3 cellular contexts compared by ENCODE assay signal in genomic region chr4:142434519-142435224, GRCh38.
TF ChIP-seq lines count a peak whose summit lies in the region.

No MANE protein-coding gene starts in this region.

TF ChIP-seq in SK-N-SH, 30 proteins besides CTCF, POLR2A, EP300 and RAD21 (continues in another document):
- TF ChIP-seq, protein P1, sequence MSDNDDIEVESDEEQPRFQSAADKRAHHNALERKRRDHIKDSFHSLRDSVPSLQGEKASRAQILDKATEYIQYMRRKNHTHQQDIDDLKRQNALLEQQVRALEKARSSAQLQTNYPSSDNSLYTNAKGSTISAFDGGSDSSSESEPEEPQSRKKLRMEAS (IDR thresholded peaks at IDR 0.05; ENCODE audit: low read depth), result no peak
- TF ChIP-seq, protein P2, sequence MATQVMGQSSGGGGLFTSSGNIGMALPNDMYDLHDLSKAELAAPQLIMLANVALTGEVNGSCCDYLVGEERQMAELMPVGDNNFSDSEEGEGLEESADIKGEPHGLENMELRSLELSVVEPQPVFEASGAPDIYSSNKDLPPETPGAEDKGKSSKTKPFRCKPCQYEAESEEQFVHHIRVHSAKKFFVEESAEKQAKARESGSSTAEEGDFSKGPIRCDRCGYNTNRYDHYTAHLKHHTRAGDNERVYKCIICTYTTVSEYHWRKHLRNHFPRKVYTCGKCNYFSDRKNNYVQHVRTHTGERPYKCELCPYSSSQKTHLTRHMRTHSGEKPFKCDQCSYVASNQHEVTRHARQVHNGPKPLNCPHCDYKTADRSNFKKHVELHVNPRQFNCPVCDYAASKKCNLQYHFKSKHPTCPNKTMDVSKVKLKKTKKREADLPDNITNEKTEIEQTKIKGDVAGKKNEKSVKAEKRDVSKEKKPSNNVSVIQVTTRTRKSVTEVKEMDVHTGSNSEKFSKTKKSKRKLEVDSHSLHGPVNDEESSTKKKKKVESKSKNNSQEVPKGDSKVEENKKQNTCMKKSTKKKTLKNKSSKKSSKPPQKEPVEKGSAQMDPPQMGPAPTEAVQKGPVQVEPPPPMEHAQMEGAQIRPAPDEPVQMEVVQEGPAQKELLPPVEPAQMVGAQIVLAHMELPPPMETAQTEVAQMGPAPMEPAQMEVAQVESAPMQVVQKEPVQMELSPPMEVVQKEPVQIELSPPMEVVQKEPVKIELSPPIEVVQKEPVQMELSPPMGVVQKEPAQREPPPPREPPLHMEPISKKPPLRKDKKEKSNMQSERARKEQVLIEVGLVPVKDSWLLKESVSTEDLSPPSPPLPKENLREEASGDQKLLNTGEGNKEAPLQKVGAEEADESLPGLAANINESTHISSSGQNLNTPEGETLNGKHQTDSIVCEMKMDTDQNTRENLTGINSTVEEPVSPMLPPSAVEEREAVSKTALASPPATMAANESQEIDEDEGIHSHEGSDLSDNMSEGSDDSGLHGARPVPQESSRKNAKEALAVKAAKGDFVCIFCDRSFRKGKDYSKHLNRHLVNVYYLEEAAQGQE (IDR thresholded peaks at IDR 0.05; ENCODE audit: low read depth, low read length), result no peak
- TF ChIP-seq ELF1 (IDR thresholded peaks at IDR 0.05) (no peak), POLR2AphosphoS5 (IDR thresholded peaks at IDR 0.05; ENCODE audit: low read depth, low read length) (no peak), SIN3A (IDR thresholded peaks at IDR 0.05; ENCODE audit: borderline replicate concordance, low read depth, low read length) (no peak), USF2 (IDR thresholded peaks at IDR 0.05; ENCODE audit: borderline replicate concordance, low read depth, low read length) (no peak), NRF1 (IDR thresholded peaks at IDR 0.05; ENCODE audit: low read depth, low read length) (no peak), YY1 (IDR thresholded peaks at IDR 0.05; ENCODE audit: low read depth) (no peak), PBX3 (IDR thresholded peaks at IDR 0.05) (no peak), JUND (IDR thresholded peaks at IDR 0.05) (no peak)

TF ChIP-seq in SK-N-SH treated with all-trans-retinoic acid at 6 μM for 48 hours, 23 proteins besides CTCF, POLR2A, EP300 and RAD21 (continued from another document and continues in another):
- TF ChIP-seq ZNF70 (CRISPR knock-in tag; IDR thresholded peaks at IDR 0.05) (no peak), ZFP30 (CRISPR knock-in tag; IDR thresholded peaks at IDR 0.05) (no peak), TSHZ2 (CRISPR knock-in tag; IDR thresholded peaks at IDR 0.05) (no peak), OSR1 (CRISPR knock-in tag; IDR thresholded peaks at IDR 0.05) (no peak), BACH2 (CRISPR knock-in tag; IDR thresholded peaks at IDR 0.05; ENCODE audit: borderline replicate concordance) (no peak), GLIS3 (CRISPR knock-in tag; IDR thresholded peaks at IDR 0.05) (no peak), ISL1 (CRISPR knock-in tag; IDR thresholded peaks at IDR 0.05) (no peak), PPARA (CRISPR knock-in tag; IDR thresholded peaks at IDR 0.05; ENCODE audit: borderline replicate concordance) (no peak), ZNF565 (CRISPR knock-in tag; conservative IDR thresholded peaks at IDR 0.05; ENCODE audit: low read depth) (no peak), ZFP3 (CRISPR knock-in tag; IDR thresholded peaks at IDR 0.05) (no peak), ESRRG (CRISPR knock-in tag; IDR thresholded peaks at IDR 0.05) (no peak), CSRNP3 (CRISPR knock-in tag; IDR thresholded peaks at IDR 0.05) (no peak), RARB (CRISPR knock-in tag; IDR thresholded peaks at IDR 0.05) (no peak), SNAI2 (CRISPR knock-in tag; IDR thresholded peaks at IDR 0.05) (no peak)
- TF ChIP-seq, protein P3, sequence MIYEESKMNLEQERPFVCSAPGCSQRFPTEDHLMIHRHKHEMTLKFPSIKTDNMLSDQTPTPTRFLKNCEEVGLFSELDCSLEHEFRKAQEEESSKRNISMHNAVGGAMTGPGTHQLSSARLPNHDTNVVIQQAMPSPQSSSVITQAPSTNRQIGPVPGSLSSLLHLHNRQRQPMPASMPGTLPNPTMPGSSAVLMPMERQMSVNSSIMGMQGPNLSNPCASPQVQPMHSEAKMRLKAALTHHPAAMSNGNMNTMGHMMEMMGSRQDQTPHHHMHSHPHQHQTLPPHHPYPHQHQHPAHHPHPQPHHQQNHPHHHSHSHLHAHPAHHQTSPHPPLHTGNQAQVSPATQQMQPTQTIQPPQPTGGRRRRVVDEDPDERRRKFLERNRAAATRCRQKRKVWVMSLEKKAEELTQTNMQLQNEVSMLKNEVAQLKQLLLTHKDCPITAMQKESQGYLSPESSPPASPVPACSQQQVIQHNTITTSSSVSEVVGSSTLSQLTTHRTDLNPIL (CRISPR knock-in tag; IDR thresholded peaks at IDR 0.05; ENCODE audit: low read depth), result no peak
- TF ChIP-seq, protein P4, sequence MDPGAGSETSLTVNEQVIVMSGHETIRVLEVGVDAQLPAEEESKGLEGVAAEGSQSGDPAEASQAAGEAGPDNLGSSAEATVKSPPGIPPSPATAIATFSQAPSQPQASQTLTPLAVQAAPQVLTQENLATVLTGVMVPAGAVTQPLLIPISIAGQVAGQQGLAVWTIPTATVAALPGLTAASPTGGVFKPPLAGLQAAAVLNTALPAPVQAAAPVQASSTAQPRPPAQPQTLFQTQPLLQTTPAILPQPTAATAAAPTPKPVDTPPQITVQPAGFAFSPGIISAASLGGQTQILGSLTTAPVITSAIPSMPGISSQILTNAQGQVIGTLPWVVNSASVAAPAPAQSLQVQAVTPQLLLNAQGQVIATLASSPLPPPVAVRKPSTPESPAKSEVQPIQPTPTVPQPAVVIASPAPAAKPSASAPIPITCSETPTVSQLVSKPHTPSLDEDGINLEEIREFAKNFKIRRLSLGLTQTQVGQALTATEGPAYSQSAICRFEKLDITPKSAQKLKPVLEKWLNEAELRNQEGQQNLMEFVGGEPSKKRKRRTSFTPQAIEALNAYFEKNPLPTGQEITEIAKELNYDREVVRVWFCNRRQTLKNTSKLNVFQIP (CRISPR knock-in tag; IDR thresholded peaks at IDR 0.05; ENCODE audit: borderline replicate concordance, low read depth), result no peak

TF ChIP-seq in GM23338, 12 proteins besides CTCF, POLR2A, EP300 and RAD21 (continued from another document):
- TF ChIP-seq ZNF331 (CRISPR knock-in tag; IDR thresholded peaks at IDR 0.05; ENCODE audit: low read depth) (no peak), EZH2phosphoT487 (IDR thresholded peaks at IDR 0.05; ENCODE audit: unreplicated experiment) (no peak), POLR2AphosphoS5 (IDR thresholded peaks at IDR 0.05; ENCODE audit: low read depth) (no peak)
- TF ChIP-seq, protein P2 (IDR thresholded peaks at IDR 0.05; ENCODE audit: unreplicated experiment), result no peak
